10 cellular contexts compared by ENCODE assay signal in the genomic region with DNA sequence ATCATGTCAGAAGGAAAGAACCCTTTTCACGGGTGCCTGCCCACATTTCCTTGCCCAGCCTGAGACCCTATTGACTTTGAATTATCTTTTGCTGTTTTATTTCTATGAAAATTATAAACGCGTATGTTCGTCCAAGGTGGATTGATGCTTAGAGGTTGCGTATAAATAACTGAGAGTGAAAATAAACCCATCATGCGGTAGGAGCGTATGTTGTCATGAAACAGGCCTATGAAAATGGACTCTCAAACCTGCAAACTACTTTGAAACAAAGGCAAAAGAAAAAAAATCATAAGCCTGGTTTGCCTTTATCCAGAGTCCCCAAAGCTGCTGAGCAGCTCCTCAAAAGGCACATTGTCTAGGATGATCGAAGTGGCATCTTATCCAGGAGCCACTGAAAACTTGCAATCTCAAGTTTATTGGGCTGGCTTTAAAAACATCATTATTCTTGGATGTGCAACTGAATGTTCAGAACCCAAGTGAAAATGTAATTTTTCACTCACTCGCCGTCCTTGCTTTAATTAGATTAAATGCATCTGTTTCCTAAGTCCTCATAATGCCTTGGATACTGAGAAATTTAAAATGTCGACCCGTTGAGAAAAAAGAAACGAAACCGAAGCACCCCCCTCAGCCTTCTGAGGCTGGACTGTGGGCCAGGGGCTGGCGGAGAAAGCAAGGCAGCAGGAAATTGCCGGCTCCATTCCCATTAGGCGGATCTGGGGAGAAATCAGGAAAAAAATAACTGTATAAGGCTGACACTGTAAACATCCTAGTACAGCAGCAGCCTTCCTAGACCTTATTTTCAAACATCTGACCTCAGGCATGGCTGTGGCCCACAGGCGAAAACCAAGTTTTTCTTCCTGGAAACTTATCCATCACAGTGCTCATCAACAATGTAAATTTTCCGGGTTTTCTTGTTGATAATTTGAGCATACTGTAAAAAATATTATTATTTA.
DNase-seq lines count a peak whose midpoint lies in the region; ATAC-seq, FAIRE-seq and TF ChIP-seq lines count a peak whose summit lies in the region.
"Had no signal": no experiment of that assay in that cellular context is flagged by ENCODE, and none has a peak within 500 bp of the region (broad histone marks: within the 10 kb centered on the region; RNA-seq: fewer than 3 reads in every experiment).

No MANE protein-coding gene starts in this region.

- FAIRE-seq in GM12892 (lab: Jason Lieb, UNC): peak; percentile 57

- POLR2A ChIA-PET in Panc1 (lab: Charles Lee): no interaction called here

- intact Hi-C loops in Panc1 (cut with micrococcal nuclease; ENCODE audit: unreplicated experiment): loop anchor here (5.0 kb wide), 1 partner anchor 60 kb away; no protein-coding TSS in a partner anchor

- H3K36me3 Mint-ChIP-seq in GM23338 (ENCODE audit: low read depth): no peaks in the 10 kb centered on the region

- no peak overlapping the region for H3K27ac Mint-ChIP-seq in GM23338
- H3K27ac Mint-ChIP-seq: activated CD8-positive, alpha-beta T cell treated with anti-CD3 and anti-CD28 coated beads, Interleukin-2, amount 10 ng/mL, durations not matched to agents 7 days and 5 days; memory B cell had no signal

- H3K27me3 ChIP-seq in Panc1 (ENCODE audit: control insufficient read depth, insufficient read depth, low read length): no peaks in the 10 kb centered on the region
- no peaks in the 10 kb centered on the region for H3K27me3 ChIP-seq in fibroblast of lung (ENCODE audit: control insufficient read depth, insufficient read depth, low read length)
- H3K27me3 ChIP-seq in skeletal muscle satellite cell (ENCODE audit: control insufficient read depth, insufficient read depth, low read length): no peaks in the 10 kb centered on the region
- peaks cover 54% of the 10 kb centered on the region for H3K27me3 ChIP-seq in GM23338 (ENCODE audit: insufficient read depth)

- no peaks in the 10 kb centered on the region for H3K9me2 ChIP-seq in GM23338 (ENCODE audit: insufficient read depth)

- H3K4me1 Mint-ChIP-seq in GM23338: peaks cover 11% of the 10 kb centered on the region

- no peaks in the 10 kb centered on the region for H3K9me3 ChIP-seq in Panc1 (ENCODE audit: control insufficient read depth, insufficient read depth, low read depth, low read length)
- no peaks in the 10 kb centered on the region for H3K9me3 ChIP-seq in fibroblast of lung (ENCODE audit: control insufficient read depth, insufficient read depth, low read depth, low read length)
- H3K9me3 ChIP-seq in skeletal muscle satellite cell (replicated peaks; ENCODE audit: low read length): no peaks in the 10 kb centered on the region

- H2AFZ ChIP-seq in fibroblast of lung (ENCODE audit: low read length): no peak overlapping the region
- no peak overlapping the region for H2AFZ ChIP-seq in GM23338

- H3K4me2 ChIP-seq in fibroblast of lung (ENCODE audit: extremely low read depth, insufficient read depth, low read length) (peak overlapping the region; percentile 99), skeletal muscle satellite cell (ENCODE audit: low read length) (peak overlapping the region; percentile 86), GM23338 (no peak overlapping the region)

- peaks cover 26% of the 10 kb centered on the region for H3K27me3 Mint-ChIP-seq in GM23338 (ENCODE audit: insufficient read depth, low read depth, poor library complexity)
- H3K27me3 Mint-ChIP-seq: memory B cell had no signal

- no peak overlapping the region for H3K4me3 Mint-ChIP-seq in GM23338
- H3K4me3 Mint-ChIP-seq: activated CD8-positive, alpha-beta T cell treated with anti-CD3 and anti-CD28 coated beads, Interleukin-2, amount 10 ng/mL, durations not matched to agents 7 days and 5 days; memory B cell had no signal

- H3F3A ChIP-seq in GM23338 (replicated peaks; ENCODE audit: low read depth): peaks cover 9% of the 10 kb centered on the region

- H3K36me3 ChIP-seq in Panc1 (ENCODE audit: control insufficient read depth, insufficient read depth, low read length) (no peaks in the 10 kb centered on the region), fibroblast of lung (ENCODE audit: control insufficient read depth, insufficient read depth, low read length) (no peaks in the 10 kb centered on the region), skeletal muscle satellite cell (ENCODE audit: insufficient read depth, low read length) (peaks cover 2% of the 10 kb centered on the region), GM23338 (ENCODE audit: insufficient read depth) (no peaks in the 10 kb centered on the region; the same call in 1 of the 2 replicates)

- H3K4me3 ChIP-seq in Panc1 (ENCODE audit: low read depth in 2 of 2, low read length in 2 of 2) (peak overlapping the region; percentile 30 to 55), fibroblast of lung (replicated peaks in 1 of 4; ENCODE audit: control extremely low read depth in 1 of 4, insufficient read depth in 1 of 4, low read depth in 3 of 4, low read length in 4 of 4) (peak overlapping the region; percentile 43 to 79 (median 62)), skeletal muscle satellite cell (ENCODE audit: low read length) (peak overlapping the region; percentile 77), GM23338 (no peak overlapping the region)

- H3K27ac ChIP-seq in Panc1 (ENCODE audit: low read length) (peak overlapping the region; percentile 100), fibroblast of lung (ENCODE audit: insufficient read depth, low read length) (peak overlapping the region; percentile 98), GM23338 (ENCODE audit: low read depth) (no peak overlapping the region)

- H3K9ac ChIP-seq in fibroblast of lung (ENCODE audit: insufficient read depth, low read length) (peak overlapping the region; percentile 63), skeletal muscle satellite cell (ENCODE audit: low read depth, low read length) (peak overlapping the region; percentile 95)

- H3K9me3 Mint-ChIP-seq in GM23338: no peaks in the 10 kb centered on the region
- H3K9me3 Mint-ChIP-seq: memory B cell had no signal

- peaks cover 28% of the 10 kb centered on the region for H3K4me1 ChIP-seq in Panc1 (ENCODE audit: control insufficient read depth, insufficient read depth, low read length)
- peaks cover 23% of the 10 kb centered on the region for H3K4me1 ChIP-seq in fibroblast of lung (ENCODE audit: control insufficient read depth, extremely low read depth, insufficient read depth, low read length)
- peaks cover 55% of the 10 kb centered on the region for H3K4me1 ChIP-seq in skeletal muscle satellite cell (ENCODE audit: control insufficient read depth, insufficient read depth, low read length)
- H3K4me1 ChIP-seq in GM23338 (ENCODE audit: insufficient read depth): peaks cover 16% of the 10 kb centered on the region

- in situ Hi-C loops in Panc1 (cut with HindIII; ENCODE audit: low pct_unique_long_range_greater_than_20kb, low sequenced_read_pairs): no loop called here

- BruUV-seq in Panc1 (replicated peaks; lab: Mats Ljungman, UMichigan): no TSS peak

- TF ChIP-seq CTCF in Panc1 (IDR thresholded peaks at IDR 0.05) (no peak), fibroblast of lung (conservative IDR thresholded peaks at IDR 0.05 in 1 of 2, IDR thresholded peaks at IDR 0.05 in 1 of 2; ENCODE audit: low read depth in 1 of 2, low read length in 2 of 2) (no peak), GM23338 (conservative IDR thresholded peaks at IDR 0.05; ENCODE audit: low read depth in 2 of 2) (no peak)

- ATAC-seq in Panc1 (no peak), HG02938 (IDR thresholded peaks at IDR 0.05; ENCODE audit: unreplicated experiment) (no peak), GM23338 (no peak)
- ATAC-seq: activated CD8-positive, alpha-beta T cell treated with anti-CD3 and anti-CD28 coated beads, Interleukin-2, amount 10 ng/mL, durations not matched to agents 7 days and 5 days had no signal

- DNase-seq in GM12892 (ENCODE audit: insufficient read length) (no peak), Panc1 (ENCODE audit: low read depth, low spot score) (no peak), fibroblast of lung (ENCODE audit: low read depth in 2 of 2) (peak; percentile 56 to 66), T-helper 2 cell (no peak), GM23338 (ENCODE audit: low spot score) (no peak), islet precursor cell (no peak)
- DNase-seq: activated CD8-positive, alpha-beta T cell treated with anti-CD3 and anti-CD28 coated beads, Interleukin-2, amount 10 ng/mL, durations not matched to agents 7 days and 5 days had no signal

- H3K79me2 ChIP-seq in fibroblast of lung (ENCODE audit: control insufficient read depth, insufficient read depth, low read length): peaks cover 96% of the 10 kb centered on the region
- no peaks in the 10 kb centered on the region; the same call in 1 of the 2 replicates for H3K79me2 ChIP-seq in GM23338 (replicated peaks; ENCODE audit: insufficient read depth)

- CTCF ChIA-PET in Panc1 (lab: Charles Lee): no interaction called here

- TF ChIP-seq POLR2A in GM12892 (IDR thresholded peaks at IDR 0.05; ENCODE audit: low read depth, low read length): no peak

- H4K20me1 ChIP-seq in fibroblast of lung (ENCODE audit: control insufficient read depth, extremely low read depth, insufficient read depth, low read length) (no peaks in the 10 kb centered on the region), GM23338 (replicated peaks; ENCODE audit: insufficient read depth) (no peaks in the 10 kb centered on the region)

TF ChIP-seq in GM23338, 12 proteins besides CTCF, POLR2A, EP300 and RAD21 (continues in another document):
- TF ChIP-seq EZH2phosphoT487 (IDR thresholded peaks at IDR 0.05; ENCODE audit: unreplicated experiment) (no peak), POLR2AphosphoS5 (IDR thresholded peaks at IDR 0.05; ENCODE audit: low read depth) (no peak)

Comparison
In these comparisons a context has a peak if more than half of its experiments do, and no peak if none do; other contexts are left out.
1. DNase-seq: peak in fibroblast of lung (2 of 2); none in GM12892 (single experiment), Panc1 (single experiment), T-helper 2 cell (0 of 5), GM23338 (single experiment) and islet precursor cell (single experiment).